9 cellular contexts compared by ENCODE assay signal in genomic region chr11:32529994-32530588, GRCh38.
A peak's percentile ranks its signal among the peaks of the same experiment; 100 is the strongest.
DNase-seq lines count a peak whose midpoint lies in the region; ATAC-seq and TF ChIP-seq lines count a peak whose summit lies in the region.
"Had no signal": no experiment of that assay in that cellular context is flagged by ENCODE, and none has a peak within 500 bp of the region (broad histone marks: within the 10 kb centered on the region; RNA-seq: fewer than 3 reads in every experiment).

No MANE protein-coding gene starts in this region.

- peak; percentile 99 for ATAC-seq in GM18505 (IDR thresholded peaks at IDR 0.05; ENCODE audit: unreplicated experiment)
- peak; percentile 99 for ATAC-seq in GM19463 (IDR thresholded peaks at IDR 0.05; ENCODE audit: unreplicated experiment)
- peak; percentile 99 for ATAC-seq in HG02885 (IDR thresholded peaks at IDR 0.05; ENCODE audit: poor library complexity, unreplicated experiment)
- ATAC-seq in HG03571 (IDR thresholded peaks at IDR 0.05; ENCODE audit: unreplicated experiment) = peak; percentile 98

- DNase-seq in 8988T (no peak), NOMO-1 treated with DMSO at 0.1 percent for 48 hours (lab: John Stamatoyannopoulos, UW; ENCODE audit: unreplicated experiment) (no peak), superior temporal gyrus (ENCODE audit: extremely low spot score) (no peak), NCI-H2081 (lab: John Stamatoyannopoulos, UW) (no peak)
- DNase-seq: naive B cell had no signal

- no peak for TF ChIP-seq POLR2A in GM18505 (IDR thresholded peaks at IDR 0.05; ENCODE audit: borderline replicate concordance, extremely low read depth, insufficient read depth, insufficient read length)
